32 cellular contexts compared by ENCODE assay signal in genomic region chr9:82637368-82637767, GRCh38.
"Had no signal": no experiment of that assay in that cellular context is flagged by ENCODE, and none has a peak within 500 bp of the region (broad histone marks: within the 10 kb centered on the region; RNA-seq: fewer than 3 reads in every experiment).

No MANE protein-coding gene starts in this region.

- H3K36me3 ChIP-seq: brain microvascular endothelial cell, breast epithelium had no signal

- H3K4me1 ChIP-seq: body of pancreas, breast epithelium had no signal

- H3K4me3 ChIP-seq: body of pancreas, breast epithelium had no signal

- ATAC-seq: activated CD8-positive, alpha-beta T cell treated with anti-CD3 and anti-CD28 coated beads for 36 hours; activated naive CD8-positive, alpha-beta T cell treated with anti-CD3 and anti-CD28 coated beads, Interleukin-2, amount 50 U/mL, for 24 hours; activated T-cell treated with anti-CD3 and anti-CD28 coated beads, Interleukin-2, amount 50 U/mL, for 4 hours; activated T-cell treated with anti-CD3 and anti-CD28 coated beads, Interleukin-2, amount 50 U/mL, for 72 hours; activated T-helper 17 cell treated with anti-CD3 and anti-CD28 coated beads, Interleukin-2, amount 50 U/mL, for 72 hours; body of pancreas had no signal

- H3K27ac ChIP-seq: body of pancreas, brain microvascular endothelial cell, breast epithelium, VCaP had no signal

- DNase-seq: activated B cell treated with CpG ODN at 0.5 μM for 24 hours; activated CD4-positive, alpha-beta memory T cell treated with anti-CD3 and anti-CD28 coated beads for 36 hours; activated CD4-positive, alpha-beta T cell treated with anti-CD3 and anti-CD28 coated beads for 4 hours; activated CD4-positive, alpha-beta T cell treated with anti-CD3 and anti-CD28 coated beads, Interleukin-2, amount 10 ng/mL, durations not matched to agents 24 days and 14 days; activated CD4-positive, alpha-beta T cell treated with anti-CD3 and anti-CD28 coated beads, Interleukin-2, amount 50 U/mL, for 1 hour; activated CD4-positive, alpha-beta T cell treated with anti-CD3 and anti-CD28 coated beads, Interleukin-2, amount 50 U/mL, for 4 hours; activated CD4-positive, CD25-positive, alpha-beta regulatory T cell treated with anti-CD3 and anti-CD28 coated beads, Interleukin-2, amount 50 U/mL, for 72 hours; activated CD8-positive, alpha-beta memory T cell treated with anti-CD3 and anti-CD28 coated beads, Interleukin-2, amount 50 U/mL, for 4 hours; activated CD8-positive, alpha-beta T cell treated with anti-CD3 and anti-CD28 coated beads for 36 hours; activated effector memory CD4-positive, alpha-beta T cell treated with anti-CD3 and anti-CD28 coated beads, Interleukin-2, amount 50 U/mL, for 16 hours; activated gamma-delta T cell treated with Interleukin-2 at 50 U/mL for 16 hours; activated naive CD4-positive, alpha-beta T cell; activated naive CD4-positive, alpha-beta T cell treated with anti-CD3 and anti-CD28 coated beads for 36 hours; activated naive CD8-positive, alpha-beta T cell treated with anti-CD3 and anti-CD28 coated beads, Interleukin-2, amount 10 ng/mL, durations not matched to agents 7 days and 5 days; activated naive CD8-positive, alpha-beta T cell treated with anti-CD3 and anti-CD28 coated beads, Interleukin-2, amount 50 U/mL, for 24 hours; activated T-cell treated with anti-CD3 and anti-CD28 coated beads for 4 hours; activated T-cell treated with anti-CD3 and anti-CD28 coated beads, Interleukin-2, amount 50 U/mL, for 1 hour; activated T-cell treated with anti-CD3 and anti-CD28 coated beads, Interleukin-2, amount 50 U/mL, for 4 hours; activated T-cell treated with anti-CD3 and anti-CD28 coated beads, Interleukin-2, amount 50 U/mL, for 72 hours; amygdala; anterior cingulate cortex; body of pancreas; brain microvascular endothelial cell; central memory CD4-positive, alpha-beta T cell; T-helper 1 cell; T-helper 2 cell; T-helper 9 cell had no signal

- FAIRE-seq: astrocyte, TTC549 had no signal
